8 cellular contexts compared by ENCODE assay signal in genomic region chr6:11538799-11539468, GRCh38. TPM values are rescaled to one million over a fixed set of nuclear protein-coding genes. Genes with fewer than 3 reads are reported as not detected.
DNase-seq lines count a peak whose midpoint lies in the region; ATAC-seq and TF ChIP-seq lines count a peak whose summit lies in the region.

No MANE protein-coding gene starts in this region.

- no peaks in the 10 kb centered on the region for H3K36me3 ChIP-seq in heart left ventricle
- H3K36me3 ChIP-seq in left lung: no peaks in the 10 kb centered on the region
- H3K36me3 ChIP-seq in urinary bladder (ENCODE audit: insufficient read depth): no peaks in the 10 kb centered on the region

- 38 to 46% (median 44%) methylated on average over 8 of the region's 8 CpGs for WGBS in heart left ventricle, 4 donors
- 44% methylated on average over 8 of the region's 8 CpGs for WGBS in urinary bladder

- H3K4me3 ChIP-seq in heart left ventricle: peak overlapping the region; percentile 80 to 96 (median 92)
- H3K4me3 ChIP-seq in left lung: peak overlapping the region; percentile 82 to 93
- peak overlapping the region; percentile 96 for H3K4me3 ChIP-seq in urinary bladder (ENCODE audit: low read depth, low read length)

- H3K9me3 ChIP-seq in heart left ventricle (no peaks in the 10 kb centered on the region), left lung (no peaks in the 10 kb centered on the region)

- H3K27ac Mint-ChIP-seq in activated CD4-positive, alpha-beta memory T cell treated with anti-CD3 and anti-CD28 coated beads, Interleukin-2, amount 10 ng/mL, durations not matched to agents 7 days and 5 days: no peak overlapping the region

- peaks cover 43% of the 10 kb centered on the region for H3K27me3 Mint-ChIP-seq in activated CD4-positive, alpha-beta memory T cell treated with anti-CD3 and anti-CD28 coated beads, Interleukin-2, amount 10 ng/mL, durations not matched to agents 7 days and 5 days

- DNase-seq in heart left ventricle (no peak), cardiac septum (ENCODE audit: low spot score) (no peak), left lung (no peak), NCI-H345 treated with DMSO at 0.1 percent for 48 hours (lab: John Stamatoyannopoulos, UW; ENCODE audit: unreplicated experiment) (no peak), middle frontal gyrus (ENCODE audit: extremely low spot score, low spot score) (no peak)
- DNase-seq in activated CD4-positive, alpha-beta memory T cell treated with anti-CD3 and anti-CD28 coated beads, Interleukin-2, amount 10 ng/mL, durations not matched to agents 7 days and 5 days: no peak

- TF ChIP-seq POLR2A in heart left ventricle (IDR thresholded peaks at IDR 0.05): no peak

- H3K27ac ChIP-seq in heart left ventricle: peak overlapping the region in 8 of 12 donors; percentile 74 to 91 (median 82)
- H3K27ac ChIP-seq in left lung: peak overlapping the region in 1 of 2 donors; percentile 96
- H3K27ac ChIP-seq in urinary bladder (ENCODE audit: low read depth): no peak overlapping the region

- intact Hi-C loops in heart left ventricle (cut with DNase I) (no loop called here), cardiac septum (cut with DNase I) (no loop called here), left lung (cut with DNase I) (no loop called here)

- peak overlapping the region; percentile 70 for H3K4me3 Mint-ChIP-seq in activated CD4-positive, alpha-beta memory T cell treated with anti-CD3 and anti-CD28 coated beads, Interleukin-2, amount 10 ng/mL, durations not matched to agents 7 days and 5 days

- peaks cover 12% of the 10 kb centered on the region for H3K4me1 Mint-ChIP-seq in activated CD4-positive, alpha-beta memory T cell treated with anti-CD3 and anti-CD28 coated beads, Interleukin-2, amount 10 ng/mL, durations not matched to agents 7 days and 5 days

- ATAC-seq in heart left ventricle (no peak), left lung (no peak), HG02798 (IDR thresholded peaks at IDR 0.05; ENCODE audit: poor library complexity, unreplicated experiment) (no peak)

- TF ChIP-seq CTCF in heart left ventricle (IDR thresholded peaks at IDR 0.05) (no peak), left lung (IDR thresholded peaks at IDR 0.05) (no peak)

- POLR2A ChIA-PET in activated CD4-positive, alpha-beta memory T cell treated with anti-CD3 and anti-CD28 coated beads, Interleukin-2, amount 10 ng/mL, durations not matched to agents 7 days and 5 days (lab: Charles Lee): interaction anchor here (1.4 kb wide), 1 partner anchor 444 kb away, joined by 4 read pairs; no protein-coding TSS in a partner anchor

- H3K9me3 Mint-ChIP-seq in activated CD4-positive, alpha-beta memory T cell treated with anti-CD3 and anti-CD28 coated beads, Interleukin-2, amount 10 ng/mL, durations not matched to agents 7 days and 5 days: no peaks in the 10 kb centered on the region

- H3K27me3 ChIP-seq in heart left ventricle (no peaks in the 10 kb centered on the region), left lung (no peaks in the 10 kb centered on the region)

- CTCF ChIA-PET in activated CD4-positive, alpha-beta memory T cell treated with anti-CD3 and anti-CD28 coated beads, Interleukin-2, amount 10 ng/mL, durations not matched to agents 7 days and 5 days (lab: Charles Lee): interaction anchor here (1.3 kb wide), 1 partner anchor 37 kb away, joined by 3 read pairs; no protein-coding TSS in a partner anchor

- H3K36me3 Mint-ChIP-seq in activated CD4-positive, alpha-beta memory T cell treated with anti-CD3 and anti-CD28 coated beads, Interleukin-2, amount 10 ng/mL, durations not matched to agents 7 days and 5 days (ENCODE audit: low read depth): no peaks in the 10 kb centered on the region

- H3K4me1 ChIP-seq in heart left ventricle (peaks cover 0 to 35% (median 8%) of the 10 kb centered on the region in 12 donors), left lung (peaks cover 0 to 55% of the 10 kb centered on the region in 2 donors), urinary bladder (ENCODE audit: insufficient read depth) (no peaks in the 10 kb centered on the region)

RNA-seq across cellular contexts. Expression of gene TMEM170B, which starts 1.4 kb away (rescaled TPM):
- total RNA-seq in heart left ventricle: 1 to 10 TPM; 3.3 to 5.9 (median 4.0) TPM
- polyA plus RNA-seq in heart left ventricle: 1 to 10 TPM; 1.0 to 2.8 TPM
- 4.2 TPM for total RNA-seq in cardiac septum
- total RNA-seq in activated CD4-positive, alpha-beta memory T cell treated with anti-CD3 and anti-CD28 coated beads, Interleukin-2, amount 10 ng/mL, durations not matched to agents 7 days and 5 days: under 1 TPM; 0.48 to 0.50 TPM
- total RNA-seq in left lung: 10 to 100 TPM in 1 of 2 donors, 1 to 10 TPM in 1; 5.4 to 10.1 TPM
- total RNA-seq in urinary bladder: 11.2 TPM
- 2.7 TPM for polyA plus RNA-seq in urinary bladder
